ENCODE assay signal across 1 cellular context in the genomic region with DNA sequence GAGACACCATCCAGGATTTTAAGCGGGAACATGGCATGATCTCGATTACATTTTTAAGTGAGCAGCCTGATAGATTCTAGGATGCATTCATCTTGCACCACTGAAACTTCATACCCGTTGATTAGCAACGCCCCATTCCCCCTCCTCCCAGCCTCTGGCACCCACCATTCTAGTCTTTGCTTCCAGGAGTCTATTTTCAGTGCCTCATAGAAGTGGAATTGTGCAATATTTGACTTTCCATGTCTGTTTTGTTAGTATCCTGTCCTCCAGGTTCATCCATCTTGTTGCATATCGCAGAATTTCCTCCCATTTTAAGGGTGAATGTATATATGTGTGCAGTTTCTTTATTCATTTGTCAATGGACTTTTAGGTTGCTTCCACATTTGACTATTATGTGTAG.
A peak's percentile ranks its signal among the peaks of the same experiment; 100 is the strongest.
TF ChIP-seq lines count a peak whose summit lies in the region.

No MANE protein-coding gene starts in this region.

TF ChIP-seq in HepG2, 621 proteins besides CTCF, POLR2A, EP300 and RAD21 (continued from another document and continues in another):
- TF ChIP-seq, protein P1, sequence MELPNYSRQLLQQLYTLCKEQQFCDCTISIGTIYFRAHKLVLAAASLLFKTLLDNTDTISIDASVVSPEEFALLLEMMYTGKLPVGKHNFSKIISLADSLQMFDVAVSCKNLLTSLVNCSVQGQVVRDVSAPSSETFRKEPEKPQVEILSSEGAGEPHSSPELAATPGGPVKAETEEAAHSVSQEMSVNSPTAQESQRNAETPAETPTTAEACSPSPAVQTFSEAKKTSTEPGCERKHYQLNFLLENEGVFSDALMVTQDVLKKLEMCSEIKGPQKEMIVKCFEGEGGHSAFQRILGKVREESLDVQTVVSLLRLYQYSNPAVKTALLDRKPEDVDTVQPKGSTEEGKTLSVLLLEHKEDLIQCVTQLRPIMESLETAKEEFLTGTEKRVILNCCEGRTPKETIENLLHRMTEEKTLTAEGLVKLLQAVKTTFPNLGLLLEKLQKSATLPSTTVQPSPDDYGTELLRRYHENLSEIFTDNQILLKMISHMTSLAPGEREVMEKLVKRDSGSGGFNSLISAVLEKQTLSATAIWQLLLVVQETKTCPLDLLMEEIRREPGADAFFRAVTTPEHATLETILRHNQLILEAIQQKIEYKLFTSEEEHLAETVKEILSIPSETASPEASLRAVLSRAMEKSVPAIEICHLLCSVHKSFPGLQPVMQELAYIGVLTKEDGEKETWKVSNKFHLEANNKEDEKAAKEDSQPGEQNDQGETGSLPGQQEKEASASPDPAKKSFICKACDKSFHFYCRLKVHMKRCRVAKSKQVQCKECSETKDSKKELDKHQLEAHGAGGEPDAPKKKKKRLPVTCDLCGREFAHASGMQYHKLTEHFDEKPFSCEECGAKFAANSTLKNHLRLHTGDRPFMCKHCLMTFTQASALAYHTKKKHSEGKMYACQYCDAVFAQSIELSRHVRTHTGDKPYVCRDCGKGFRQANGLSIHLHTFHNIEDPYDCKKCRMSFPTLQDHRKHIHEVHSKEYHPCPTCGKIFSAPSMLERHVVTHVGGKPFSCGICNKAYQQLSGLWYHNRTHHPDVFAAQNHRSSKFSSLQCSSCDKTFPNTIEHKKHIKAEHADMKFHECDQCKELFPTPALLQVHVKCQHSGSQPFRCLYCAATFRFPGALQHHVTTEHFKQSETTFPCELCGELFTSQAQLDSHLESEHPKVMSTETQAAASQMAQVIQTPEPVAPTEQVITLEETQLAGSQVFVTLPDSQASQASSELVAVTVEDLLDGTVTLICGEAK (IDR thresholded peaks at IDR 0.05): no peak
- TF ChIP-seq, protein P1 (CRISPR knock-in tag; IDR thresholded peaks at IDR 0.05): no peak
- TF ChIP-seq RFXAP (CRISPR knock-in tag; IDR thresholded peaks at IDR 0.05; ENCODE audit: borderline replicate concordance): no peak
- TF ChIP-seq NPAS2 (CRISPR knock-in tag; IDR thresholded peaks at IDR 0.05; ENCODE audit: borderline replicate concordance): no peak
- no peak for TF ChIP-seq TBX3 (IDR thresholded peaks at IDR 0.05; ENCODE audit: borderline replicate concordance)
- TF ChIP-seq RNF2 (conservative IDR thresholded peaks at IDR 0.05; ENCODE audit: low read depth): no peak
- TF ChIP-seq RBM39 (IDR thresholded peaks at IDR 0.05; ENCODE audit: low read depth, low read length, poor library complexity, severe bottlenecking): no peak
- no peak for TF ChIP-seq MEF2D (CRISPR knock-in tag; IDR thresholded peaks at IDR 0.05)
- TF ChIP-seq ZBTB38 (CRISPR knock-in tag; IDR thresholded peaks at IDR 0.05): no peak
- TF ChIP-seq, protein P2, sequence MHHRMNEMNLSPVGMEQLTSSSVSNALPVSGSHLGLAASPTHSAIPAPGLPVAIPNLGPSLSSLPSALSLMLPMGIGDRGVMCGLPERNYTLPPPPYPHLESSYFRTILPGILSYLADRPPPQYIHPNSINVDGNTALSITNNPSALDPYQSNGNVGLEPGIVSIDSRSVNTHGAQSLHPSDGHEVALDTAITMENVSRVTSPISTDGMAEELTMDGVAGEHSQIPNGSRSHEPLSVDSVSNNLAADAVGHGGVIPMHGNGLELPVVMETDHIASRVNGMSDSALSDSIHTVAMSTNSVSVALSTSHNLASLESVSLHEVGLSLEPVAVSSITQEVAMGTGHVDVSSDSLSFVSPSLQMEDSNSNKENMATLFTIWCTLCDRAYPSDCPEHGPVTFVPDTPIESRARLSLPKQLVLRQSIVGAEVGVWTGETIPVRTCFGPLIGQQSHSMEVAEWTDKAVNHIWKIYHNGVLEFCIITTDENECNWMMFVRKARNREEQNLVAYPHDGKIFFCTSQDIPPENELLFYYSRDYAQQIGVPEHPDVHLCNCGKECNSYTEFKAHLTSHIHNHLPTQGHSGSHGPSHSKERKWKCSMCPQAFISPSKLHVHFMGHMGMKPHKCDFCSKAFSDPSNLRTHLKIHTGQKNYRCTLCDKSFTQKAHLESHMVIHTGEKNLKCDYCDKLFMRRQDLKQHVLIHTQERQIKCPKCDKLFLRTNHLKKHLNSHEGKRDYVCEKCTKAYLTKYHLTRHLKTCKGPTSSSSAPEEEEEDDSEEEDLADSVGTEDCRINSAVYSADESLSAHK (CRISPR knock-in tag; IDR thresholded peaks at IDR 0.05; ENCODE audit: borderline replicate concordance): no peak
- no peak for TF ChIP-seq FOXA1 (IDR thresholded peaks at IDR 0.05)
- peak; percentile 42; the same call in 1 of the 2 replicates for TF ChIP-seq FOXA1 (CRISPR knock-in tag; IDR thresholded peaks at IDR 0.05)
- TF ChIP-seq ZNF598 (CRISPR knock-in tag; IDR thresholded peaks at IDR 0.05; ENCODE audit: borderline replicate concordance): no peak
- TF ChIP-seq, protein P3, sequence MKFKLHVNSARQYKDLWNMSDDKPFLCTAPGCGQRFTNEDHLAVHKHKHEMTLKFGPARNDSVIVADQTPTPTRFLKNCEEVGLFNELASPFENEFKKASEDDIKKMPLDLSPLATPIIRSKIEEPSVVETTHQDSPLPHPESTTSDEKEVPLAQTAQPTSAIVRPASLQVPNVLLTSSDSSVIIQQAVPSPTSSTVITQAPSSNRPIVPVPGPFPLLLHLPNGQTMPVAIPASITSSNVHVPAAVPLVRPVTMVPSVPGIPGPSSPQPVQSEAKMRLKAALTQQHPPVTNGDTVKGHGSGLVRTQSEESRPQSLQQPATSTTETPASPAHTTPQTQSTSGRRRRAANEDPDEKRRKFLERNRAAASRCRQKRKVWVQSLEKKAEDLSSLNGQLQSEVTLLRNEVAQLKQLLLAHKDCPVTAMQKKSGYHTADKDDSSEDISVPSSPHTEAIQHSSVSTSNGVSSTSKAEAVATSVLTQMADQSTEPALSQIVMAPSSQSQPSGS (CRISPR knock-in tag; IDR thresholded peaks at IDR 0.05): no peak
- 0 out of 2 replicates have a peak, but pooled peaks have one; percentile 10 for TF ChIP-seq RARA (CRISPR knock-in tag; IDR thresholded peaks at IDR 0.05)
- no peak for TF ChIP-seq RFX1 (IDR thresholded peaks at IDR 0.05)
- TF ChIP-seq, protein P4, sequence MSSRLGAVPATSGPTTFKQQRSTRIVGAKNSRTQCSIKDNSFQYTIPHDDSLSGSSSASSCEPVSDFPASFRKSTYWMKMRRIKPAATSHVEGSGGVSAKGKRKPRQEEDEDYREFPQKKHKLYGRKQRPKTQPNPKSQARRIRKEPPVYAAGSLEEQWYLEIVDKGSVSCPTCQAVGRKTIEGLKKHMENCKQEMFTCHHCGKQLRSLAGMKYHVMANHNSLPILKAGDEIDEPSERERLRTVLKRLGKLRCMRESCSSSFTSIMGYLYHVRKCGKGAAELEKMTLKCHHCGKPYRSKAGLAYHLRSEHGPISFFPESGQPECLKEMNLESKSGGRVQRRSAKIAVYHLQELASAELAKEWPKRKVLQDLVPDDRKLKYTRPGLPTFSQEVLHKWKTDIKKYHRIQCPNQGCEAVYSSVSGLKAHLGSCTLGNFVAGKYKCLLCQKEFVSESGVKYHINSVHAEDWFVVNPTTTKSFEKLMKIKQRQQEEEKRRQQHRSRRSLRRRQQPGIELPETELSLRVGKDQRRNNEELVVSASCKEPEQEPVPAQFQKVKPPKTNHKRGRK (CRISPR knock-in tag; IDR thresholded peaks at IDR 0.05): no peak
- TF ChIP-seq TBX2 (CRISPR knock-in tag; IDR thresholded peaks at IDR 0.05; ENCODE audit: borderline replicate concordance): 0 out of 2 replicates have a peak, but pooled peaks have one; percentile 28
- no peak for TF ChIP-seq ZNF383 (CRISPR knock-in tag; IDR thresholded peaks at IDR 0.05; ENCODE audit: borderline replicate concordance)
- TF ChIP-seq ZNF20 (CRISPR knock-in tag; IDR thresholded peaks at IDR 0.05): no peak
- TF ChIP-seq, protein P5, sequence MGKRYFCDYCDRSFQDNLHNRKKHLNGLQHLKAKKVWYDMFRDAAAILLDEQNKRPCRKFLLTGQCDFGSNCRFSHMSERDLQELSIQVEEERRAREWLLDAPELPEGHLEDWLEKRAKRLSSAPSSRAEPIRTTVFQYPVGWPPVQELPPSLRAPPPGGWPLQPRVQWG (CRISPR knock-in tag; IDR thresholded peaks at IDR 0.05; ENCODE audit: borderline replicate concordance, low read depth): no peak
- TF ChIP-seq GABPA (IDR thresholded peaks at IDR 0.05; ENCODE audit: low read depth, low read length): no peak
- TF ChIP-seq GABPA (CRISPR knock-in tag; IDR thresholded peaks at IDR 0.05; ENCODE audit: low read depth): no peak
- no peak for TF ChIP-seq SRSF9 (IDR thresholded peaks at IDR 0.05; ENCODE audit: borderline replicate concordance, insufficient read depth, low read depth, low read length, poor library complexity, severe bottlenecking)
- TF ChIP-seq, protein P6, sequence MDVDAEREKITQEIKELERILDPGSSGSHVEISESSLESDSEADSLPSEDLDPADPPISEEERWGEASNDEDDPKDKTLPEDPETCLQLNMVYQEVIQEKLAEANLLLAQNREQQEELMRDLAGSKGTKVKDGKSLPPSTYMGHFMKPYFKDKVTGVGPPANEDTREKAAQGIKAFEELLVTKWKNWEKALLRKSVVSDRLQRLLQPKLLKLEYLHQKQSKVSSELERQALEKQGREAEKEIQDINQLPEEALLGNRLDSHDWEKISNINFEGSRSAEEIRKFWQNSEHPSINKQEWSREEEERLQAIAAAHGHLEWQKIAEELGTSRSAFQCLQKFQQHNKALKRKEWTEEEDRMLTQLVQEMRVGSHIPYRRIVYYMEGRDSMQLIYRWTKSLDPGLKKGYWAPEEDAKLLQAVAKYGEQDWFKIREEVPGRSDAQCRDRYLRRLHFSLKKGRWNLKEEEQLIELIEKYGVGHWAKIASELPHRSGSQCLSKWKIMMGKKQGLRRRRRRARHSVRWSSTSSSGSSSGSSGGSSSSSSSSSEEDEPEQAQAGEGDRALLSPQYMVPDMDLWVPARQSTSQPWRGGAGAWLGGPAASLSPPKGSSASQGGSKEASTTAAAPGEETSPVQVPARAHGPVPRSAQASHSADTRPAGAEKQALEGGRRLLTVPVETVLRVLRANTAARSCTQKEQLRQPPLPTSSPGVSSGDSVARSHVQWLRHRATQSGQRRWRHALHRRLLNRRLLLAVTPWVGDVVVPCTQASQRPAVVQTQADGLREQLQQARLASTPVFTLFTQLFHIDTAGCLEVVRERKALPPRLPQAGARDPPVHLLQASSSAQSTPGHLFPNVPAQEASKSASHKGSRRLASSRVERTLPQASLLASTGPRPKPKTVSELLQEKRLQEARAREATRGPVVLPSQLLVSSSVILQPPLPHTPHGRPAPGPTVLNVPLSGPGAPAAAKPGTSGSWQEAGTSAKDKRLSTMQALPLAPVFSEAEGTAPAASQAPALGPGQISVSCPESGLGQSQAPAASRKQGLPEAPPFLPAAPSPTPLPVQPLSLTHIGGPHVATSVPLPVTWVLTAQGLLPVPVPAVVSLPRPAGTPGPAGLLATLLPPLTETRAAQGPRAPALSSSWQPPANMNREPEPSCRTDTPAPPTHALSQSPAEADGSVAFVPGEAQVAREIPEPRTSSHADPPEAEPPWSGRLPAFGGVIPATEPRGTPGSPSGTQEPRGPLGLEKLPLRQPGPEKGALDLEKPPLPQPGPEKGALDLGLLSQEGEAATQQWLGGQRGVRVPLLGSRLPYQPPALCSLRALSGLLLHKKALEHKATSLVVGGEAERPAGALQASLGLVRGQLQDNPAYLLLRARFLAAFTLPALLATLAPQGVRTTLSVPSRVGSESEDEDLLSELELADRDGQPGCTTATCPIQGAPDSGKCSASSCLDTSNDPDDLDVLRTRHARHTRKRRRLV (CRISPR knock-in tag; IDR thresholded peaks at IDR 0.05): no peak
- TF ChIP-seq ZNF569 (CRISPR knock-in tag; IDR thresholded peaks at IDR 0.05; ENCODE audit: borderline replicate concordance): no peak
- TF ChIP-seq FOXP1 (IDR thresholded peaks at IDR 0.05): no peak
- TF ChIP-seq FOXP1 (CRISPR knock-in tag; IDR thresholded peaks at IDR 0.05): no peak; the same call in 1 of the 2 replicates
- TF ChIP-seq, protein P7, sequence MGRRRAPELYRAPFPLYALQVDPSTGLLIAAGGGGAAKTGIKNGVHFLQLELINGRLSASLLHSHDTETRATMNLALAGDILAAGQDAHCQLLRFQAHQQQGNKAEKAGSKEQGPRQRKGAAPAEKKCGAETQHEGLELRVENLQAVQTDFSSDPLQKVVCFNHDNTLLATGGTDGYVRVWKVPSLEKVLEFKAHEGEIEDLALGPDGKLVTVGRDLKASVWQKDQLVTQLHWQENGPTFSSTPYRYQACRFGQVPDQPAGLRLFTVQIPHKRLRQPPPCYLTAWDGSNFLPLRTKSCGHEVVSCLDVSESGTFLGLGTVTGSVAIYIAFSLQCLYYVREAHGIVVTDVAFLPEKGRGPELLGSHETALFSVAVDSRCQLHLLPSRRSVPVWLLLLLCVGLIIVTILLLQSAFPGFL (CRISPR knock-in tag; IDR thresholded peaks at IDR 0.05): no peak
- no peak for TF ChIP-seq SOX6 (IDR thresholded peaks at IDR 0.05)
- peak; percentile 29; the same call in 1 of the 2 replicates for TF ChIP-seq SOX6 (CRISPR knock-in tag; IDR thresholded peaks at IDR 0.05)
- TF ChIP-seq, protein P8, sequence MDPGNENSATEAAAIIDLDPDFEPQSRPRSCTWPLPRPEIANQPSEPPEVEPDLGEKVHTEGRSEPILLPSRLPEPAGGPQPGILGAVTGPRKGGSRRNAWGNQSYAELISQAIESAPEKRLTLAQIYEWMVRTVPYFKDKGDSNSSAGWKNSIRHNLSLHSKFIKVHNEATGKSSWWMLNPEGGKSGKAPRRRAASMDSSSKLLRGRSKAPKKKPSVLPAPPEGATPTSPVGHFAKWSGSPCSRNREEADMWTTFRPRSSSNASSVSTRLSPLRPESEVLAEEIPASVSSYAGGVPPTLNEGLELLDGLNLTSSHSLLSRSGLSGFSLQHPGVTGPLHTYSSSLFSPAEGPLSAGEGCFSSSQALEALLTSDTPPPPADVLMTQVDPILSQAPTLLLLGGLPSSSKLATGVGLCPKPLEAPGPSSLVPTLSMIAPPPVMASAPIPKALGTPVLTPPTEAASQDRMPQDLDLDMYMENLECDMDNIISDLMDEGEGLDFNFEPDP (CRISPR knock-in tag; conservative IDR thresholded peaks at IDR 0.05): no peak
